ENCODE assay signal across 8 cellular contexts in genomic region chr17:15341385-15341849, GRCh38. TPM values are rescaled to one million over a fixed set of nuclear protein-coding genes. Genes with fewer than 3 reads are reported as not detected.
DNase-seq lines count a peak whose midpoint lies in the region; ATAC-seq and TF ChIP-seq lines count a peak whose summit lies in the region.

Gene TEKT3, minus strand, starts transcription at chr17:15341597. Its CDS starts 10,012 bp downstream, at chr17:15331585.

- intact Hi-C loops in mammary epithelial cell (cut with micrococcal nuclease): no loop called here

- H3K79me2 ChIP-seq in mammary epithelial cell (ENCODE audit: insufficient read depth, low read length): no peaks in the 10 kb centered on the region

- H3K4me1 ChIP-seq in mammary epithelial cell (ENCODE audit: insufficient read depth, low read length): peaks cover 7% of the 10 kb centered on the region

- no peak for TF ChIP-seq CTCF in mammary epithelial cell (conservative IDR thresholded peaks at IDR 0.05 in 1 of 2, IDR thresholded peaks at IDR 0.05 in 1 of 2; ENCODE audit: extremely low read depth in 1 of 2, insufficient read depth in 1 of 2, low read depth in 1 of 2, low read length in 2 of 2)

- WGBS in mammary epithelial cell (ENCODE audit: low coverage, missing lambda C conversion rate): 3% methylated on average over 17 of the region's 36 CpGs

- dilution Hi-C loops in mammary epithelial cell (cut with HindIII; ENCODE audit: low sequenced_read_pairs): no loop called here

- H3K4me2 ChIP-seq in mammary epithelial cell (ENCODE audit: insufficient read depth, low read depth, low read length): peak within 1 kb of the TSS; percentile 83

- ATAC-seq in GM18907 (IDR thresholded peaks at IDR 0.05; ENCODE audit: unreplicated experiment): no peak

- H3K4me3 ChIP-seq in mammary epithelial cell (replicated peaks in 1 of 3; ENCODE audit: insufficient read depth in 1 of 3, low read depth in 2 of 3, low read length in 3 of 3): peak within 1 kb of the TSS; percentile 18 to 38 (median 37)

- no TSS peak for BruUV-seq in mammary epithelial cell (replicated peaks; lab: Mats Ljungman, UMichigan)

- peak within 1 kb of the TSS; percentile 83 for H2AFZ ChIP-seq in mammary epithelial cell (ENCODE audit: low read depth, low read length)

- no peaks in the 10 kb centered on the region for H3K27me3 ChIP-seq in mammary epithelial cell (ENCODE audit: insufficient read depth, low read length)

- H3K9ac ChIP-seq in mammary epithelial cell (ENCODE audit: insufficient read depth, low read length): no peak within 1 kb of the TSS

- no peaks in the 10 kb centered on the region for H3K9me3 ChIP-seq in mammary epithelial cell (replicated peaks; ENCODE audit: insufficient read depth, low read length)

- H4K20me1 ChIP-seq in mammary epithelial cell (ENCODE audit: insufficient read depth, low read length): no peaks in the 10 kb centered on the region

- H3K36me3 ChIP-seq in mammary epithelial cell (ENCODE audit: insufficient read depth, low read length): no peaks in the 10 kb centered on the region

- CTCF ChIA-PET in mammary epithelial cell (lab: Charles Lee; ENCODE audit: low non-redundant PET): no interaction called here

- no peak within 1 kb of the TSS for H3K27ac ChIP-seq in mammary epithelial cell (ENCODE audit: insufficient read depth, low read depth, low read length)

- peak; percentile 91 for DNase-seq in Daoy (ENCODE audit: low read depth)
- DNase-seq in NCI-H2029 (lab: John Stamatoyannopoulos, UW): peak; percentile 66
- DNase-seq in mammary epithelial cell: peak; percentile 57
- peak; percentile 60 for DNase-seq in iPS DF 4.7 (ENCODE audit: extremely low read depth, low spot score)
- peak; percentile 73 for DNase-seq in putamen (ENCODE audit: low spot score)
- DNase-seq in NK-92 (lab: John Stamatoyannopoulos, UW; ENCODE audit: unreplicated experiment): no peak
- DNase-seq in NCI-H128 (lab: John Stamatoyannopoulos, UW; ENCODE audit: unreplicated experiment): no peak

- in situ Hi-C loops in mammary epithelial cell (cut with MboI; ENCODE audit: low sequenced_read_pairs in 2 of 2): no loop called here

RNA-seq across cellular contexts. Expression of gene TEKT3, which starts in this region (rescaled TPM):
- total RNA-seq in Daoy (2014; rRNA removed; shearing (Covaris generic)): not detected in 2 replicates
- total RNA-seq in mammary epithelial cell: not detected
- not detected for polyA plus RNA-seq in mammary epithelial cell
- not detected for polyA minus RNA-seq in mammary epithelial cell

Comparison
In these comparisons a context has a peak if more than half of its experiments do, and no peak if none do; other contexts are left out.
1. Peak in DNase-seq in Daoy; RNA of the gene not detected or under 1 TPM.
2. Peak in DNase-seq, H3K4me3 ChIP-seq and H3K4me2 ChIP-seq in mammary epithelial cell; RNA of the gene not detected or under 1 TPM.
3. DNase-seq: peak in NCI-H2029 (single experiment), iPS DF 4.7 (single experiment) and putamen (single experiment); none in NK-92 (single experiment) and NCI-H128 (single experiment).